In the genomic region with DNA sequence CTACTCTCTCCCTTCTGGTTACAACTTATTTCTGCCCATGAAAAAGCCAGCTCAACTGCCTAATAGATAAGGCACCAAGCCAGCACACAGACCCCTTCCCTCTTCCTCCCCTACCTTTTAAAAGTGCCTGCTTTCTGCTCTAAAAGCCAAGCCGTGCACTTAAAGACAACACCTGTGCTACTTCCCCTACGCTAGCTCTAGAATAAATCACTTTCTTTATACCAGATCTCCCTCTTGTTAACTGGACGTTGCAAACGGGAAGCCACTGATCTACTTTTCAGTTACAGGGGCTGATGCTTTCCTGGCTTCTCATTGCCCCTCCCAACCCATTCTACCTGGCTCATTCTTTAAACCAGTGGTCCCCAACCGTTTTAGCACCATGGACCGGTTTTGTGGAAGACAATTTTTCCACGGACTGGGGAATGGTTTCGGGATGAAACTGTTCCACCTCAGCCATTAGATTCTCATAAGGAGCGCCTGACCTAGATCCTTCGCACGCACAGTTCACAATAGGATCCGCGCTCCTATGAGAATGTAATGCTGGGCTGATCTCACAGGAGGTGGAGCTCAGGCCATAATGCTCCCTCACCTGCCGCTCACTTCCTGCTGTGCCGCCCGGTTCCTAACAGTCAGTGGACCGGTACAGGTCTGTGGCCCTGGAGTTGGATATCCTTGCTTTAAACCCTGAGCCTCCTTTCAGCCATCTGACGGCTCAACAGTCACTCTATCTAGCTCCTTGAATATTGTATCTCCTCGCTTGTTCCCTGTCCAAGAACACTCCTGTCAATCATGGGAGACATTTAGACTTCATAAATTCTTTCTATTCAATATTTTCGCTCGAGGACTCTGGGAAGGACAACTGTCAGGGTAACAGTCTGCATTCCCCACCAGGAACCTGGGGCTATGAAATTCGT, we compare ENCODE assay signal across 8 cellular contexts. TPM values are rescaled to one million over a fixed set of nuclear protein-coding genes. Genes with fewer than 3 reads are reported as not detected.
DNase-seq lines count a peak whose midpoint lies in the region; FAIRE-seq and TF ChIP-seq lines count a peak whose summit lies in the region.

No MANE protein-coding gene starts in this region.

- peak overlapping the region; percentile 43; the same call in 1 of the 2 replicates for H3K18ac ChIP-seq in H1 (ENCODE audit: extremely low read depth, low read length)

- peak overlapping the region; percentile 68 to 94 for H3K4me2 ChIP-seq in H1 (ENCODE audit: insufficient read depth in 1 of 2, low read depth in 2 of 2, low read length in 2 of 2)

- POLR2A ChIA-PET in H1 (lab: Charles Lee; ENCODE audit: partially characterized antibody) = interaction anchor here (1.0 to 2.8 kb wide), 7 partner anchors 8 to 156 kb away, joined by 3 to 18 read pairs (median 5); a partner anchor contains a TSS

- no peak for TF ChIP-seq RAD21 in H1 (IDR thresholded peaks at IDR 0.05 in 1 of 2, conservative IDR thresholded peaks at IDR 0.05 in 1 of 2; ENCODE audit: low read depth in 2 of 2, low read length in 2 of 2)

- no peak overlapping the region for H3K14ac ChIP-seq in H1 (ENCODE audit: insufficient read length)

- H3K4me1 ChIP-seq in H1 (replicated peaks in 1 of 4; ENCODE audit: control insufficient read depth in 3 of 4, insufficient read depth in 4 of 4, low read length in 3 of 4) (peaks cover 0 to 2% (median 0%) of the 10 kb centered on the region in 4 experiments; a peak in 1 of 7 replicates), testis (peaks cover 6% of the 10 kb centered on the region)

- H4K8ac ChIP-seq in H1 (ENCODE audit: extremely low read depth, insufficient read depth, low read length) = no peak overlapping the region

- H3K4me3 ChIP-seq in H1 (ENCODE audit: extremely low read depth in 1 of 4, insufficient read depth in 2 of 4, low read depth in 3 of 4, low read length in 4 of 4) = peak overlapping the region; percentile 47 to 74 (median 64); a peak in 6 of 8 replicates
- H3K4me3 ChIP-seq in testis = peak overlapping the region; percentile 71 to 75

- H2BK20ac ChIP-seq in H1 (ENCODE audit: low read length) = no peak overlapping the region

- TF ChIP-seq CTCF in VCaP (conservative IDR thresholded peaks at IDR 0.05) = no peak
- no peak for TF ChIP-seq CTCF in H1 (IDR thresholded peaks at IDR 0.05; ENCODE audit: control extremely low read depth in 1 of 3, insufficient read depth in 1 of 3, low read depth in 1 of 3, low read length in 3 of 3)
- TF ChIP-seq CTCF in testis (IDR thresholded peaks at IDR 0.05) = no peak

- H3K9me3 ChIP-seq in H1 (ENCODE audit: insufficient read depth in 2 of 2, low read depth in 1 of 2, low read length in 1 of 2) = no peaks in the 10 kb centered on the region
- no peaks in the 10 kb centered on the region for H3K9me3 ChIP-seq in testis

- no peak overlapping the region for H3K56ac ChIP-seq in H1 (replicated peaks; ENCODE audit: insufficient read length, low read depth, low read length)

- CTCF ChIA-PET in H1 (lab: Charles Lee; ENCODE audit: partially characterized antibody) = interaction anchor here (0.9 to 1.0 kb wide), 2 partner anchors 22 to 62 kb away, joined by 3 to 5 read pairs; no protein-coding TSS in a partner anchor

- H3K23me2 ChIP-seq in H1 (ENCODE audit: low read depth, low read length) = peaks cover 3% of the 10 kb centered on the region

- H4K91ac ChIP-seq in H1 (replicated peaks; ENCODE audit: insufficient read length, low read length) = no peak overlapping the region

- DNase-seq in DMS153 (lab: John Stamatoyannopoulos, UW) = peak; percentile 59
- peak; percentile 29 for DNase-seq in HPDE6-E6E7 (ENCODE audit: extremely low spot score)
- DNase-seq in H1 (ENCODE audit: low read depth in 1 of 2, low spot score in 2 of 2) = no peak
- DNase-seq in mucosa of gallbladder (ENCODE audit: low spot score) = peak; percentile 41
- DNase-seq in testis = peak; percentile 43
- DNase-seq in NCI-H524 treated with DMSO at 0.1 percent for 48 hours (lab: John Stamatoyannopoulos, UW) = no peak
- no peak for DNase-seq in NCI-H1694 treated with DMSO at 0.1 percent for 48 hours (lab: John Stamatoyannopoulos, UW)

- FAIRE-seq in H1 (lab: Jason Lieb, UNC) = no peak

- H4K5ac ChIP-seq in H1 (ENCODE audit: insufficient read length, low read depth, low read length) = no peak overlapping the region

- no peaks in the 10 kb centered on the region for H4K20me1 ChIP-seq in H1 (replicated peaks in 1 of 2; ENCODE audit: control insufficient read depth in 1 of 2, insufficient read depth in 2 of 2, low read length in 2 of 2)

- H3K27ac ChIP-seq in VCaP (peak overlapping the region; percentile 80), H1 (ENCODE audit: low read depth, low read length) (no peak overlapping the region), testis (peak overlapping the region in 1 of 2 donors; percentile 65)

- H3K27me3 ChIP-seq in H1 (replicated peaks in 1 of 4; ENCODE audit: control insufficient read depth in 3 of 4, extremely low read depth in 1 of 4, insufficient read depth in 3 of 4, low read length in 3 of 4) (no peaks in the 10 kb centered on the region), testis (no peaks in the 10 kb centered on the region)

- no peaks in the 10 kb centered on the region for H3K36me3 ChIP-seq in H1 (ENCODE audit: control insufficient read depth in 2 of 4, insufficient read depth in 4 of 4, low read length in 3 of 4)
- no peaks in the 10 kb centered on the region for H3K36me3 ChIP-seq in testis (ENCODE audit: low read depth, missing control alignments)

- TF ChIP-seq EP300 in H1 (IDR thresholded peaks at IDR 0.05; ENCODE audit: borderline replicate concordance in 1 of 2, low read depth in 2 of 2, low read length in 2 of 2) = no peak

- H3K4ac ChIP-seq in H1 (replicated peaks; ENCODE audit: insufficient read length, low read depth, low read length) = no peak overlapping the region

- WGBS in H1 (ENCODE audit: extremely low coverage in 1 of 2, insufficient coverage in 1 of 2, insufficient read length in 1 of 2, insufficient replicate concordance in 2 of 2, low coverage in 1 of 2, low lambda C conversion rate in 2 of 2, missing lambda C conversion rate in 1 of 2), 2 experiments = 49% methylated on average over 22 of the region's 22 CpGs; no CpG with 5 or more reads in 1 of the 2 experiments
- WGBS in testis, 2 donors = 10 to 14% methylated on average over 22 of the region's 22 CpGs

- H3K79me2 ChIP-seq in H1 (ENCODE audit: control insufficient read depth in 1 of 2, insufficient read depth in 2 of 2, low read length in 2 of 2) = peaks cover 0 to 7% of the 10 kb centered on the region in 2 experiments; a peak in 2 of 4 replicates

- peak overlapping the region in 1 of 4 experiments; percentile 15; a peak in 1 of 7 replicates for H3K9ac ChIP-seq in H1 (replicated peaks in 1 of 4; ENCODE audit: extremely low read depth in 1 of 4, low read depth in 3 of 4, low read length in 3 of 4)

- no peaks in the 10 kb centered on the region for H3K79me1 ChIP-seq in H1 (ENCODE audit: low read depth, low read length)

- no peak overlapping the region for H2BK120ac ChIP-seq in H1 (replicated peaks; ENCODE audit: low read depth, low read length)

- no peak overlapping the region for H3K23ac ChIP-seq in H1 (ENCODE audit: insufficient read length)

- no peak overlapping the region for H2AK5ac ChIP-seq in H1 (ENCODE audit: low read depth, low read length)

- intact Hi-C loops in testis (cut with DNase I; ENCODE audit: low total_unique reads) = loop anchor here (10.0 kb wide), 1 partner anchor 64 kb away; a partner anchor contains a TSS

- TF ChIP-seq POLR2A in H1 (IDR thresholded peaks at IDR 0.05; ENCODE audit: control extremely low read depth in 1 of 2, low read depth in 2 of 2, low read length in 2 of 2) = no peak
- no peak for TF ChIP-seq POLR2A in testis (IDR thresholded peaks at IDR 0.05)

- H2BK15ac ChIP-seq in H1 (ENCODE audit: low read length) = no peak overlapping the region

- no peak overlapping the region for H2BK12ac ChIP-seq in H1 (ENCODE audit: low read depth, low read length)

- H2AFZ ChIP-seq in H1 (ENCODE audit: low read length) = peak overlapping the region; percentile 95

- no peak overlapping the region for H2BK5ac ChIP-seq in H1 (ENCODE audit: low read depth, low read length)

RNA-seq across cellular contexts. Expression of a gene that starts 0.8 kb away (rescaled TPM):
- 3.9 and 4.3 TPM in 2 replicates for total RNA-seq in H1 (2021; fragmentation: NEBNext Ultra II Directional; extraction: Animal tissue kit (Norgen Biotek cat#: 25700))
- polyA plus RNA-seq in H1 (2011; rRNA removed) = 1.0 and 1.7 TPM in 2 replicates
- polyA plus RNA-seq in H1 (2011; cell fraction: cytosol; rRNA removed) = 3.2 TPM
- polyA plus RNA-seq in H1 (2011; cell fraction: nucleus; rRNA removed) = 3.1 TPM
- polyA plus RNA-seq in H1 (2012, experiment 1 of 2) = 3.3 to 4.6 TPM (median 3.8 TPM) in 4 replicates
- polyA plus RNA-seq in H1 (2012, experiment 2 of 2) = 0.50 TPM
- polyA plus RNA-seq in H1 (2013, experiment 1 of 2) = 3.5 TPM
- 3.6 TPM for polyA plus RNA-seq in H1 (2013, experiment 2 of 2)
- polyA minus RNA-seq in H1 (2011; rRNA and poly(A)+ RNA removed) = 6.8 and 8.0 TPM in 2 replicates
- polyA minus RNA-seq in H1 (2011; cell fraction: cytosol; rRNA and poly(A)+ RNA removed) = 2.0 TPM
- polyA minus RNA-seq in H1 (2011; cell fraction: nucleus; rRNA and poly(A)+ RNA removed) = 2.4 TPM
- 8.1 TPM for total RNA-seq in mucosa of gallbladder
- total RNA-seq in testis = 1 to 10 TPM; 4.5 to 4.8 TPM
- 6.1 TPM for polyA plus RNA-seq in testis (ENCODE audit: insufficient read depth, low read depth, low replicate concordance)

RNA-seq across cellular contexts. Expression of a gene that starts 21.0 kb away (rescaled TPM):
- total RNA-seq in H1 (2021; fragmentation: NEBNext Ultra II Directional; extraction: Animal tissue kit (Norgen Biotek cat#: 25700)) = 3.4 and 3.5 TPM in 2 replicates
- 0.77 and 1.1 TPM in 2 replicates for polyA plus RNA-seq in H1 (2011; rRNA removed)
- polyA plus RNA-seq in H1 (2011; cell fraction: cytosol; rRNA removed) = 1.1 TPM
- polyA plus RNA-seq in H1 (2011; cell fraction: nucleus; rRNA removed) = 0.68 TPM
- polyA plus RNA-seq in H1 (2012, experiment 1 of 2) = 0.94 to 1.1 TPM (median 0.98 TPM) in 4 replicates
- 0.20 TPM for polyA plus RNA-seq in H1 (2012, experiment 2 of 2)
- polyA plus RNA-seq in H1 (2013, experiment 1 of 2) = 1.8 TPM
- 1.7 TPM for polyA plus RNA-seq in H1 (2013, experiment 2 of 2)
- 2.7 and 3.5 TPM in 2 replicates for polyA minus RNA-seq in H1 (2011; rRNA and poly(A)+ RNA removed)
- 2.3 TPM for polyA minus RNA-seq in H1 (2011; cell fraction: cytosol; rRNA and poly(A)+ RNA removed)
- 1.00 TPM for polyA minus RNA-seq in H1 (2011; cell fraction: nucleus; rRNA and poly(A)+ RNA removed)
- 3.7 TPM for total RNA-seq in mucosa of gallbladder
- 1 to 10 TPM; 1.0 to 1.5 TPM for total RNA-seq in testis
- 0.96 TPM for polyA plus RNA-seq in testis (ENCODE audit: insufficient read depth, low read depth, low replicate concordance)

RNA-seq across cellular contexts. Expression of a gene that starts 25.8 kb away (rescaled TPM):
- total RNA-seq in H1 (2021; fragmentation: NEBNext Ultra II Directional; extraction: Animal tissue kit (Norgen Biotek cat#: 25700)) = 3.4 and 3.8 TPM in 2 replicates
- polyA plus RNA-seq in H1 (2011; rRNA removed) (0.75 and 1.7 TPM in 2 replicates), testis (ENCODE audit: insufficient read depth, low read depth, low replicate concordance) (15.4 TPM)
- polyA plus RNA-seq in H1 (2011; cell fraction: cytosol; rRNA removed) = 2.5 TPM
- 1.7 TPM for polyA plus RNA-seq in H1 (2011; cell fraction: nucleus; rRNA removed)
- 2.7 to 6.2 TPM (median 3.2 TPM) in 4 replicates for polyA plus RNA-seq in H1 (2012, experiment 1 of 2)
- polyA plus RNA-seq in H1 (2012, experiment 2 of 2) = 0.55 TPM
- 2.7 TPM for polyA plus RNA-seq in H1 (2013, experiment 1 of 2)
- 3.7 TPM for polyA plus RNA-seq in H1 (2013, experiment 2 of 2)
- polyA minus RNA-seq in H1 (2011; rRNA and poly(A)+ RNA removed) = 2.5 TPM in 2 replicates
- 1.8 TPM for polyA minus RNA-seq in H1 (2011; cell fraction: cytosol; rRNA and poly(A)+ RNA removed)
- 0.90 TPM for polyA minus RNA-seq in H1 (2011; cell fraction: nucleus; rRNA and poly(A)+ RNA removed)
- total RNA-seq in mucosa of gallbladder (4.1 TPM), testis (1 to 10 TPM; 4.2 to 6.5 TPM)

RNA-seq across cellular contexts. Expression of a gene that starts 43.2 kb away (rescaled TPM):
- 12.7 and 17.2 TPM in 2 replicates for total RNA-seq in H1 (2021; fragmentation: NEBNext Ultra II Directional; extraction: Animal tissue kit (Norgen Biotek cat#: 25700))
- polyA plus RNA-seq in H1 (2011; rRNA removed) (3.7 and 4.3 TPM in 2 replicates), testis (ENCODE audit: insufficient read depth, low read depth, low replicate concordance) (11.3 TPM)
- 9.3 TPM for polyA plus RNA-seq in H1 (2011; cell fraction: cytosol; rRNA removed)
- polyA plus RNA-seq in H1 (2011; cell fraction: nucleus; rRNA removed) = 7.2 TPM
- 6.7 to 12.2 TPM (median 9.7 TPM) in 4 replicates for polyA plus RNA-seq in H1 (2012, experiment 1 of 2)
- 1.2 TPM for polyA plus RNA-seq in H1 (2012, experiment 2 of 2)
- 8.1 TPM for polyA plus RNA-seq in H1 (2013, experiment 1 of 2)
- 7.7 TPM for polyA plus RNA-seq in H1 (2013, experiment 2 of 2)
- polyA minus RNA-seq in H1 (2011; rRNA and poly(A)+ RNA removed) = 13.5 and 13.9 TPM in 2 replicates
- 5.7 TPM for polyA minus RNA-seq in H1 (2011; cell fraction: cytosol; rRNA and poly(A)+ RNA removed)
- 23.5 TPM for polyA minus RNA-seq in H1 (2011; cell fraction: nucleus; rRNA and poly(A)+ RNA removed)
- total RNA-seq in mucosa of gallbladder (32.8 TPM), testis (10 to 100 TPM; 21.8 to 22.7 TPM)

RNA-seq across cellular contexts. Expression of a gene that starts 48.2 kb away (rescaled TPM):
- 2.5 and 3.6 TPM in 2 replicates for total RNA-seq in H1 (2021; fragmentation: NEBNext Ultra II Directional; extraction: Animal tissue kit (Norgen Biotek cat#: 25700))
- 1.1 and 1.5 TPM in 2 replicates for polyA plus RNA-seq in H1 (2011; rRNA removed)
- 1.7 TPM for polyA plus RNA-seq in H1 (2011; cell fraction: cytosol; rRNA removed)
- 0.94 TPM for polyA plus RNA-seq in H1 (2011; cell fraction: nucleus; rRNA removed)
- 2.6 to 3.3 TPM (median 3.0 TPM) in 4 replicates for polyA plus RNA-seq in H1 (2012, experiment 1 of 2)
- polyA plus RNA-seq in H1 (2012, experiment 2 of 2) = 0.21 TPM
- 1.7 TPM for polyA plus RNA-seq in H1 (2013, experiment 1 of 2)
- 1.6 TPM for polyA plus RNA-seq in H1 (2013, experiment 2 of 2)
- 2.5 and 4.2 TPM in 2 replicates for polyA minus RNA-seq in H1 (2011; rRNA and poly(A)+ RNA removed)
- 1.5 TPM for polyA minus RNA-seq in H1 (2011; cell fraction: cytosol; rRNA and poly(A)+ RNA removed)
- 1.8 TPM for polyA minus RNA-seq in H1 (2011; cell fraction: nucleus; rRNA and poly(A)+ RNA removed)
- 5.7 TPM for total RNA-seq in mucosa of gallbladder
- 1 to 10 TPM; 3.3 to 4.6 TPM for total RNA-seq in testis
- polyA plus RNA-seq in testis (ENCODE audit: insufficient read depth, low read depth, low replicate concordance) = 5.6 TPM

Comparison
In these comparisons a context has a peak if more than half of its experiments do, and no peak if none do; other contexts are left out.
1. DNase-seq: peak in DMS153 (single experiment), HPDE6-E6E7 (single experiment), mucosa of gallbladder (single experiment) and testis (single experiment); none in H1 (0 of 2), NCI-H524 treated with DMSO at 0.1 percent for 48 hours (single experiment) and NCI-H1694 treated with DMSO at 0.1 percent for 48 hours (single experiment).